In genomic region chr16:29897333-29897732, GRCh38 we compare ENCODE assay signal across 14 cellular contexts. TPM values are rescaled to one million over a fixed set of nuclear protein-coding genes. Genes with fewer than 3 reads are reported as not detected.
"Had no signal": no experiment of that assay in that cellular context is flagged by ENCODE, and none has a peak within 500 bp of the region (broad histone marks: within the 10 kb centered on the region; RNA-seq: fewer than 3 reads in every experiment).

No MANE protein-coding gene starts in this region.

- H3K27ac ChIP-seq: epithelial cell of prostate, esophagus muscularis mucosa, gastrocnemius medialis, ovary had no signal

- ATAC-seq: gastrocnemius medialis, right cardiac atrium had no signal

- H3K27me3 ChIP-seq: ovary had no signal

- H3K36me3 ChIP-seq: esophagus muscularis mucosa, gastrocnemius medialis, ovary had no signal

- H3K9me3 Mint-ChIP-seq: nephron had no signal

- DNase-seq: cortex of kidney; effector memory CD4-positive, alpha-beta T cell; gastrocnemius medialis; kidney glomerular epithelial cell; naive B cell; ovary; right cardiac atrium; stimulated activated CD4-positive, alpha-beta T cell treated with anti-CD3 and anti-CD28 coated beads, Interleukin-2, amount 100 ng/mL, for 48 hours; stimulated activated naive CD4-positive, alpha-beta T cell treated with Interleukin-2 at 50 U/mL for 16 hours; trophoblast cell had no signal

- H3K4me3 ChIP-seq: esophagus muscularis mucosa, gastrocnemius medialis, ovary, smooth muscle cell had no signal

- H3K27ac Mint-ChIP-seq: nephron had no signal

- H3K9me3 ChIP-seq: esophagus muscularis mucosa, gastrocnemius medialis, ovary had no signal

RNA-seq across cellular contexts. Expression of gene ASPHD1, which starts 3.0 kb away (rescaled TPM):
- total RNA-seq: gastrocnemius medialis had no signal
